31 cellular contexts compared by ENCODE assay signal in the genomic region with DNA sequence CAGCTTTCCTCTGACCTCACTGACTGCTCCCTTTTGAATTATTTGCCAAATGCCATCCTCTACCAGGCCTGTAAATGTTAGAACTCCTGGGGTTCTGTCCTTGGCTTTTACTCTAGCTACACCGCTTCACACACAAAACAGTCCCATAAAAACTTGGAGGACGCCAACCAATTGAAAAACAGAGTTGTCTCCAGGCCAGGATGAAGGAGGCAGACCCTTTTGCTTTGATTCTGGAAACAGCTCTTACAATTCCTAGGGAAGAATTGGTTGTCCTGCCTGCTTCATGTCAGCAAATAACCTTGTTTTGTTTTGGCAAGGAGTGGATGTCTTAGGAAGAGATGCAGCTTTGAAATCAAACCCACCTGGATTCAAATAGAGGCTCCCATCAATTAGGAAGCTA.
"Had no signal": no experiment of that assay in that cellular context is flagged by ENCODE, and none has a peak within 500 bp of the region (broad histone marks: within the 10 kb centered on the region; RNA-seq: fewer than 3 reads in every experiment).

No MANE protein-coding gene starts in this region.

- H3K4me3 Mint-ChIP-seq: activated B cell treated with CpG ODN at 0.5 μM for 24 hours; activated CD4-positive, alpha-beta memory T cell treated with anti-CD3 and anti-CD28 coated beads for 36 hours; activated CD4-positive, alpha-beta T cell treated with anti-CD3 and anti-CD28 coated beads, Interleukin-2, amount 10 ng/mL, durations not matched to agents 24 days and 14 days; activated CD8-positive, alpha-beta T cell treated with anti-CD3 and anti-CD28 coated beads for 36 hours; activated naive CD4-positive, alpha-beta T cell treated with anti-CD3 and anti-CD28 coated beads for 36 hours; activated naive CD8-positive, alpha-beta T cell; activated naive CD8-positive, alpha-beta T cell treated with anti-CD3 and anti-CD28 coated beads, Interleukin-2, amount 10 ng/mL, durations not matched to agents 7 days and 5 days; activated naive CD8-positive, alpha-beta T cell treated with anti-CD3 and anti-CD28 coated beads, Interleukin-2, amount 50 U/mL, for 24 hours; activated T-cell treated with anti-CD3 and anti-CD28 coated beads, Interleukin-2, amount 50 U/mL, for 4 hours; activated T-cell treated with anti-CD3 and anti-CD28 coated beads, Interleukin-2, amount 50 U/mL, for 72 hours; activated T-helper 1 cell treated with anti-CD3 and anti-CD28 coated beads, Interleukin-12 subunit alpha, Interleukin-12 subunit beta, Interleukin-2, Interleukin-4 antibody, amounts not matched to agents 30 ng/mL and 10 ng/mL and 1 ng/mL, durations not matched to agents 14 hours and 24 hours and 36 hours; activated T-helper 17 cell treated with anti-CD3 and anti-CD28 coated beads, Interleukin-2, amount 50 U/mL, for 72 hours; brain; central memory CD8-positive, alpha-beta T cell; T-helper 1 cell treated with Interleukin-12 subunit alpha and Interleukin-12 subunit beta and Interleukin-4 antibody, amounts not matched to agents 30 μg/mL and 1 μg/mL, for 36 hours; T-helper 2 cell treated with Interferon-gamma antibody and Interleukin-4, amounts not matched to agents 5 μg/mL and 100 μg/mL, for 36 hours had no signal

- H3K36me3 Mint-ChIP-seq: activated CD4-positive, alpha-beta memory T cell treated with anti-CD3 and anti-CD28 coated beads for 36 hours; activated naive CD8-positive, alpha-beta T cell; activated naive CD8-positive, alpha-beta T cell treated with anti-CD3 and anti-CD28 coated beads, Interleukin-2, amount 10 ng/mL, durations not matched to agents 7 days and 5 days; brain had no signal

- DNase-seq: activated B cell treated with CpG ODN at 0.5 μM for 24 hours; activated CD4-positive, alpha-beta memory T cell treated with anti-CD3 and anti-CD28 coated beads for 36 hours; activated CD4-positive, alpha-beta T cell treated with anti-CD3 and anti-CD28 coated beads for 4 hours; activated CD4-positive, alpha-beta T cell treated with anti-CD3 and anti-CD28 coated beads, Interleukin-2, amount 10 ng/mL, durations not matched to agents 24 days and 14 days; activated CD4-positive, alpha-beta T cell treated with anti-CD3 and anti-CD28 coated beads, Interleukin-2, amount 50 U/mL, for 1 hour; activated CD4-positive, alpha-beta T cell treated with anti-CD3 and anti-CD28 coated beads, Interleukin-2, amount 50 U/mL, for 4 hours; activated CD4-positive, CD25-positive, alpha-beta regulatory T cell treated with anti-CD3 and anti-CD28 coated beads, Interleukin-2, amount 50 U/mL, for 72 hours; activated CD8-positive, alpha-beta memory T cell treated with anti-CD3 and anti-CD28 coated beads, Interleukin-2, amount 50 U/mL, for 4 hours; activated CD8-positive, alpha-beta T cell treated with anti-CD3 and anti-CD28 coated beads for 36 hours; activated effector memory CD4-positive, alpha-beta T cell treated with anti-CD3 and anti-CD28 coated beads, Interleukin-2, amount 50 U/mL, for 16 hours; activated naive CD4-positive, alpha-beta T cell treated with anti-CD3 and anti-CD28 coated beads for 36 hours; activated naive CD4-positive, alpha-beta T cell treated with anti-CD3 and anti-CD28 coated beads, Interleukin-2, amount 50 U/mL, for 16 hours; activated naive CD8-positive, alpha-beta T cell treated with anti-CD3 and anti-CD28 coated beads, Interleukin-2, amount 10 ng/mL, durations not matched to agents 7 days and 5 days; activated naive CD8-positive, alpha-beta T cell treated with anti-CD3 and anti-CD28 coated beads, Interleukin-2, amount 50 U/mL, for 24 hours; activated T-cell treated with anti-CD3 and anti-CD28 coated beads for 4 hours; activated T-cell treated with anti-CD3 and anti-CD28 coated beads, Interleukin-2, amount 50 U/mL, for 1 hour; activated T-cell treated with anti-CD3 and anti-CD28 coated beads, Interleukin-2, amount 50 U/mL, for 4 hours; activated T-cell treated with anti-CD3 and anti-CD28 coated beads, Interleukin-2, amount 50 U/mL, for 72 hours; amygdala; anterior cingulate cortex; SW 1271; T-helper 1 cell; T-helper 2 cell; T-helper 9 cell had no signal

- H3K27ac Mint-ChIP-seq: activated B cell treated with CpG ODN at 0.5 μM for 24 hours; activated CD4-positive, alpha-beta memory T cell treated with anti-CD3 and anti-CD28 coated beads for 36 hours; activated CD4-positive, alpha-beta T cell treated with anti-CD3 and anti-CD28 coated beads, Interleukin-2, amount 10 ng/mL, durations not matched to agents 24 days and 14 days; activated CD8-positive, alpha-beta T cell treated with anti-CD3 and anti-CD28 coated beads for 36 hours; activated naive CD4-positive, alpha-beta T cell treated with anti-CD3 and anti-CD28 coated beads for 36 hours; activated naive CD8-positive, alpha-beta T cell; activated naive CD8-positive, alpha-beta T cell treated with anti-CD3 and anti-CD28 coated beads, Interleukin-2, amount 10 ng/mL, durations not matched to agents 7 days and 5 days; activated naive CD8-positive, alpha-beta T cell treated with anti-CD3 and anti-CD28 coated beads, Interleukin-2, amount 50 U/mL, for 24 hours; activated T-cell treated with anti-CD3 and anti-CD28 coated beads, Interleukin-2, amount 50 U/mL, for 72 hours; activated T-helper 1 cell treated with anti-CD3 and anti-CD28 coated beads, Interleukin-12 subunit alpha, Interleukin-12 subunit beta, Interleukin-2, Interleukin-4 antibody, amounts not matched to agents 30 ng/mL and 10 ng/mL and 1 ng/mL, durations not matched to agents 14 hours and 24 hours and 36 hours; activated T-helper 17 cell treated with anti-CD3 and anti-CD28 coated beads, Interleukin-2, amount 50 U/mL, for 72 hours; brain; T-helper 1 cell treated with Interleukin-12 subunit alpha and Interleukin-12 subunit beta and Interleukin-4 antibody, amounts not matched to agents 30 μg/mL and 1 μg/mL, for 36 hours; T-helper 2 cell treated with Interferon-gamma antibody and Interleukin-4, amounts not matched to agents 5 μg/mL and 100 μg/mL, for 36 hours had no signal

- H3K9me3 Mint-ChIP-seq: activated CD4-positive, alpha-beta T cell treated with anti-CD3 and anti-CD28 coated beads, Interleukin-2, amount 10 ng/mL, durations not matched to agents 24 days and 14 days; activated CD8-positive, alpha-beta T cell treated with anti-CD3 and anti-CD28 coated beads for 36 hours; activated naive CD8-positive, alpha-beta T cell treated with anti-CD3 and anti-CD28 coated beads, Interleukin-2, amount 10 ng/mL, durations not matched to agents 7 days and 5 days; activated T-cell treated with anti-CD3 and anti-CD28 coated beads, Interleukin-2, amount 50 U/mL, for 72 hours had no signal

- H3K4me1 Mint-ChIP-seq: activated B cell treated with CpG ODN at 0.5 μM for 24 hours; activated CD4-positive, alpha-beta T cell treated with anti-CD3 and anti-CD28 coated beads, Interleukin-2, amount 10 ng/mL, durations not matched to agents 24 days and 14 days; activated naive CD8-positive, alpha-beta T cell treated with anti-CD3 and anti-CD28 coated beads, Interleukin-2, amount 10 ng/mL, durations not matched to agents 7 days and 5 days; activated naive CD8-positive, alpha-beta T cell treated with anti-CD3 and anti-CD28 coated beads, Interleukin-2, amount 50 U/mL, for 24 hours; activated T-helper 17 cell treated with anti-CD3 and anti-CD28 coated beads, Interleukin-2, amount 50 U/mL, for 72 hours; brain; central memory CD8-positive, alpha-beta T cell had no signal

- H3K27me3 Mint-ChIP-seq: activated B cell treated with CpG ODN at 0.5 μM for 24 hours; activated CD4-positive, alpha-beta memory T cell treated with anti-CD3 and anti-CD28 coated beads for 36 hours; activated CD4-positive, alpha-beta T cell treated with anti-CD3 and anti-CD28 coated beads, Interleukin-2, amount 10 ng/mL, durations not matched to agents 24 days and 14 days; activated CD8-positive, alpha-beta T cell treated with anti-CD3 and anti-CD28 coated beads for 36 hours; activated naive CD8-positive, alpha-beta T cell treated with anti-CD3 and anti-CD28 coated beads, Interleukin-2, amount 10 ng/mL, durations not matched to agents 7 days and 5 days; activated naive CD8-positive, alpha-beta T cell treated with anti-CD3 and anti-CD28 coated beads, Interleukin-2, amount 50 U/mL, for 24 hours; activated T-helper 17 cell treated with anti-CD3 and anti-CD28 coated beads, Interleukin-2, amount 50 U/mL, for 72 hours; central memory CD8-positive, alpha-beta T cell had no signal
